ENCODE assay signal across 1 cellular context in genomic region chr12:1662761-1663439, GRCh38.
TF ChIP-seq lines count a peak whose summit lies in the region.

No MANE protein-coding gene starts in this region.

TF ChIP-seq in WTC11, 78 proteins besides CTCF, POLR2A, EP300 and RAD21 (continued from another document):
- peak; percentile 76 for TF ChIP-seq FOXP4 (CRISPR knock-in tag; IDR thresholded peaks at IDR 0.05)
- peak; percentile 96 for TF ChIP-seq HMGXB4 (CRISPR knock-in tag; IDR thresholded peaks at IDR 0.05)
- TF ChIP-seq ZNF121 (CRISPR knock-in tag; IDR thresholded peaks at IDR 0.05) = 0 out of 2 replicates have a peak, but pooled peaks have one; percentile 18
- TF ChIP-seq ATF6 (CRISPR knock-in tag; IDR thresholded peaks at IDR 0.05) = no peak
- peak; percentile 100 for TF ChIP-seq ETV6 (CRISPR knock-in tag; IDR thresholded peaks at IDR 0.05)
- TF ChIP-seq NFYB (CRISPR knock-in tag; conservative IDR thresholded peaks at IDR 0.05; ENCODE audit: low read depth) = no peak
- TF ChIP-seq PRRX2 (CRISPR knock-in tag; IDR thresholded peaks at IDR 0.05) = no peak
- TF ChIP-seq, protein P1, sequence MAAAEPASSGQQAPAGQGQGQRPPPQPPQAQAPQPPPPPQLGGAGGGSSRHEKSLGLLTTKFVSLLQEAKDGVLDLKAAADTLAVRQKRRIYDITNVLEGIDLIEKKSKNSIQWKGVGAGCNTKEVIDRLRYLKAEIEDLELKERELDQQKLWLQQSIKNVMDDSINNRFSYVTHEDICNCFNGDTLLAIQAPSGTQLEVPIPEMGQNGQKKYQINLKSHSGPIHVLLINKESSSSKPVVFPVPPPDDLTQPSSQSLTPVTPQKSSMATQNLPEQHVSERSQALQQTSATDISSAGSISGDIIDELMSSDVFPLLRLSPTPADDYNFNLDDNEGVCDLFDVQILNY (CRISPR knock-in tag; IDR thresholded peaks at IDR 0.05) = peak; percentile 78; the same call in 1 of the 2 replicates
- no peak for TF ChIP-seq HMGA2 (CRISPR knock-in tag; IDR thresholded peaks at IDR 0.05)
- TF ChIP-seq ATF2 (CRISPR knock-in tag; IDR thresholded peaks at IDR 0.05; ENCODE audit: borderline replicate concordance, low read depth) = no peak
- no peak for TF ChIP-seq CREB1 (CRISPR knock-in tag; IDR thresholded peaks at IDR 0.05)
- no peak for TF ChIP-seq IRF2 (CRISPR knock-in tag; IDR thresholded peaks at IDR 0.05; ENCODE audit: borderline replicate concordance, low read depth)
- TF ChIP-seq, protein P2, sequence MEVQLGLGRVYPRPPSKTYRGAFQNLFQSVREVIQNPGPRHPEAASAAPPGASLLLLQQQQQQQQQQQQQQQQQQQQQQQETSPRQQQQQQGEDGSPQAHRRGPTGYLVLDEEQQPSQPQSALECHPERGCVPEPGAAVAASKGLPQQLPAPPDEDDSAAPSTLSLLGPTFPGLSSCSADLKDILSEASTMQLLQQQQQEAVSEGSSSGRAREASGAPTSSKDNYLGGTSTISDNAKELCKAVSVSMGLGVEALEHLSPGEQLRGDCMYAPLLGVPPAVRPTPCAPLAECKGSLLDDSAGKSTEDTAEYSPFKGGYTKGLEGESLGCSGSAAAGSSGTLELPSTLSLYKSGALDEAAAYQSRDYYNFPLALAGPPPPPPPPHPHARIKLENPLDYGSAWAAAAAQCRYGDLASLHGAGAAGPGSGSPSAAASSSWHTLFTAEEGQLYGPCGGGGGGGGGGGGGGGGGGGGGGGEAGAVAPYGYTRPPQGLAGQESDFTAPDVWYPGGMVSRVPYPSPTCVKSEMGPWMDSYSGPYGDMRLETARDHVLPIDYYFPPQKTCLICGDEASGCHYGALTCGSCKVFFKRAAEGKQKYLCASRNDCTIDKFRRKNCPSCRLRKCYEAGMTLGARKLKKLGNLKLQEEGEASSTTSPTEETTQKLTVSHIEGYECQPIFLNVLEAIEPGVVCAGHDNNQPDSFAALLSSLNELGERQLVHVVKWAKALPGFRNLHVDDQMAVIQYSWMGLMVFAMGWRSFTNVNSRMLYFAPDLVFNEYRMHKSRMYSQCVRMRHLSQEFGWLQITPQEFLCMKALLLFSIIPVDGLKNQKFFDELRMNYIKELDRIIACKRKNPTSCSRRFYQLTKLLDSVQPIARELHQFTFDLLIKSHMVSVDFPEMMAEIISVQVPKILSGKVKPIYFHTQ (CRISPR knock-in tag; IDR thresholded peaks at IDR 0.05) = no peak
- TF ChIP-seq KAT7 (CRISPR knock-in tag; IDR thresholded peaks at IDR 0.05; ENCODE audit: borderline replicate concordance) = no peak
- TF ChIP-seq, protein P3, sequence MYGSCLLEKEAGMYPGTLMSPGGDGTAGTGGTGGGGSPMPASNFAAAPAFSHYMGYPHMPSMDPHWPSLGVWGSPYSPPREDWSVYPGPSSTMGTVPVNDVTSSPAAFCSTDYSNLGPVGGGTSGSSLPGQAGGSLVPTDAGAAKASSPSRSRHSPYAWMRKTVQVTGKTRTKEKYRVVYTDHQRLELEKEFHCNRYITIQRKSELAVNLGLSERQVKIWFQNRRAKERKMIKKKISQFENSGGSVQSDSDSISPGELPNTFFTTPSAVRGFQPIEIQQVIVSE (CRISPR knock-in tag; IDR thresholded peaks at IDR 0.05; ENCODE audit: borderline replicate concordance) = no peak
